9 cellular contexts compared by ENCODE assay signal in the genomic region with DNA sequence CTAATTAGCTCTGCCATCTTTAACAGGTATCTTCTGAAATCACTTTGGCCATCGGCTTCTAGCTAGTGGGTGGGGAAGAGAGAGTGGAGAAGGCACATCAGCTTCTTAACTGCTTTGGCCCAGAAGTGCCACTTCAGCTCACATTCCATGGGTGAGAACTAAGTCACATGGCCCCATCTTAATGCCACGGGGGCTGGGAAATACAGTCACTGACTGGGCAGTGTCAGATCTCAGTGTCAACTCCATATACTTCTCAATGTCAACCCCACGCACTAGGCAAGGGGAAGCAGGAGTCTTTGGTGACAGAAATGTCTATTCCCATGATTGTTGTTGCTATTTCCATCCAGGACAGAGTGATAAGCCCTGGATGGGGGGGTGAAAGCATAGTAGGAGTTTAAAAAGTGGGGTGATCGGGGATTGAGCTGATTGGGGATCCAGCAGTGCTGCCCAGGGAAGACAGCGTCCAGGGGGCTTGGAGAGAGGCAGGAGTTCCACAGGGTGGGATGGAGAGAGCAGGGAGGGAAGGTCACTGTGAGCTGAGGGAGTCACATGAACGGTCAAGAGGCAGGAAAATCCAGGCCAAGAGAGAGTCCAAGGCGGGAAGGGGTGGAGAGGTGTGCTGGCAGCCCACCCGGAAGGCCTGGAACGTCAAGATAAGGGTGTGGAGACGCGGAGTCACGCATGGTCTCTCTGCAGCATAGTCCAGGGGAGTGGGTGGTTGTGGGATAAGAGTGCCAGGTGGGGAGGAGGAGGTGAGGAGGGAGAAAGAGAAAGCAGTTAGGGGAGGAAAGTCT. TPM values are rescaled to one million over a fixed set of nuclear protein-coding genes. Genes with fewer than 3 reads are reported as not detected.
DNase-seq lines count a peak whose midpoint lies in the region; ATAC-seq and TF ChIP-seq lines count a peak whose summit lies in the region.
"Had no signal": no experiment of that assay in that cellular context is flagged by ENCODE, and none has a peak within 500 bp of the region (broad histone marks: within the 10 kb centered on the region; RNA-seq: fewer than 3 reads in every experiment).

No MANE protein-coding gene starts in this region.

- no peak for DNase-seq in DND-41
- DNase-seq in activated naive CD8-positive, alpha-beta T cell treated with anti-CD3 and anti-CD28 coated beads, Interleukin-2, amount 10 ng/mL, durations not matched to agents 7 days and 5 days, result peak; percentile 19
- no peak for DNase-seq in left ventricle myocardium superior
- no peak for DNase-seq in gastrocnemius medialis
- DNase-seq in NOMO-1 treated with dmso at 0.1 percent for 144 hours (lab: John Stamatoyannopoulos, UW; ENCODE audit: unreplicated experiment), result no peak
- DNase-seq in D341Med (ENCODE audit: low spot score), result no peak
- DNase-seq in NCI-H1436 (lab: John Stamatoyannopoulos, UW), result no peak
- DNase-seq: NCI-H524 had no signal

- H3K27me3 Mint-ChIP-seq in activated naive CD8-positive, alpha-beta T cell treated with anti-CD3 and anti-CD28 coated beads, Interleukin-2, amount 10 ng/mL, durations not matched to agents 7 days and 5 days, result peaks cover 2% of the 10 kb centered on the region

- no peak for TF ChIP-seq POLR2A in gastrocnemius medialis (IDR thresholded peaks at IDR 0.05)

- ATAC-seq in DND-41 (ENCODE audit: insufficient read depth, low read depth) (no peak), left ventricle myocardium superior (peak; percentile 30), gastrocnemius medialis (peak; percentile 6 to 34), HG03521 (IDR thresholded peaks at IDR 0.05; ENCODE audit: unreplicated experiment) (no peak)
- ATAC-seq in activated naive CD8-positive, alpha-beta T cell treated with anti-CD3 and anti-CD28 coated beads, Interleukin-2, amount 10 ng/mL, durations not matched to agents 7 days and 5 days (ENCODE audit: low read depth), result no peak

- intact Hi-C loops in left ventricle myocardium superior (cut with micrococcal nuclease) (no loop called here), gastrocnemius medialis (cut with DNase I; ENCODE audit: low total_unique reads) (no loop called here)

- no peaks in the 10 kb centered on the region for H3K79me2 ChIP-seq in DND-41 (ENCODE audit: insufficient read depth, low read length)

- no peaks in the 10 kb centered on the region for H3K36me3 Mint-ChIP-seq in activated naive CD8-positive, alpha-beta T cell treated with anti-CD3 and anti-CD28 coated beads, Interleukin-2, amount 10 ng/mL, durations not matched to agents 7 days and 5 days

- H3K27ac Mint-ChIP-seq in activated naive CD8-positive, alpha-beta T cell treated with anti-CD3 and anti-CD28 coated beads, Interleukin-2, amount 10 ng/mL, durations not matched to agents 7 days and 5 days, result peak overlapping the region; percentile 49

- H3K4me1 ChIP-seq in DND-41 (ENCODE audit: insufficient read depth, low read length), result peaks cover 92% of the 10 kb centered on the region
- peaks cover 43 to 47% of the 10 kb centered on the region in 2 donors for H3K4me1 ChIP-seq in gastrocnemius medialis

- no peaks in the 10 kb centered on the region for H4K20me1 ChIP-seq in DND-41 (ENCODE audit: insufficient read depth, low read length)

- peaks cover 84% of the 10 kb centered on the region for H3K4me1 Mint-ChIP-seq in activated naive CD8-positive, alpha-beta T cell treated with anti-CD3 and anti-CD28 coated beads, Interleukin-2, amount 10 ng/mL, durations not matched to agents 7 days and 5 days

- H3K27ac ChIP-seq in DND-41 (ENCODE audit: low read length), result peak overlapping the region; percentile 81
- H3K27ac ChIP-seq in gastrocnemius medialis, result peak overlapping the region; percentile 49 to 80 (median 69)

- peak overlapping the region; percentile 4; the same call in 1 of the 2 replicates for H3K9ac ChIP-seq in DND-41 (ENCODE audit: low read depth, low read length)

- H3K4me3 ChIP-seq in DND-41 (ENCODE audit: low read depth in 1 of 2, low read length in 2 of 2) (no peak overlapping the region), gastrocnemius medialis (no peak overlapping the region)

- H3K4me3 Mint-ChIP-seq in activated naive CD8-positive, alpha-beta T cell treated with anti-CD3 and anti-CD28 coated beads, Interleukin-2, amount 10 ng/mL, durations not matched to agents 7 days and 5 days, result peak overlapping the region; percentile 7

- TF ChIP-seq CTCF in DND-41 (IDR thresholded peaks at IDR 0.05; ENCODE audit: borderline replicate concordance, extremely low read depth, low read length, poor library complexity, severe bottlenecking) (no peak), gastrocnemius medialis (IDR thresholded peaks at IDR 0.05 in 4 of 5, conservative IDR thresholded peaks at IDR 0.05 in 1 of 5) (no peak)

- H2AFZ ChIP-seq in DND-41 (ENCODE audit: low read depth, low read length), result no peak overlapping the region

- no peaks in the 10 kb centered on the region for H3K27me3 ChIP-seq in DND-41 (ENCODE audit: insufficient read depth, low read length, poor library complexity)
- no peaks in the 10 kb centered on the region for H3K27me3 ChIP-seq in gastrocnemius medialis

- in situ Hi-C loops in gastrocnemius medialis (cut with MboI; ENCODE audit: low sequenced_read_pairs in 4 of 4), result loop anchor here in 2 of 4 donors (10.0 to 25.0 kb wide), 2 partner anchors 91 to 99 kb away; a partner anchor contains a TSS

- H3K9me3 Mint-ChIP-seq in activated naive CD8-positive, alpha-beta T cell treated with anti-CD3 and anti-CD28 coated beads, Interleukin-2, amount 10 ng/mL, durations not matched to agents 7 days and 5 days, result no peaks in the 10 kb centered on the region

- no peaks in the 10 kb centered on the region for H3K9me3 ChIP-seq in DND-41 (ENCODE audit: insufficient read depth, low read length, severe bottlenecking)
- H3K9me3 ChIP-seq in gastrocnemius medialis, result no peaks in the 10 kb centered on the region

- POLR2A ChIA-PET in activated naive CD8-positive, alpha-beta T cell treated with anti-CD3 and anti-CD28 coated beads, Interleukin-2, amount 10 ng/mL, durations not matched to agents 7 days and 5 days (lab: Charles Lee), result interaction anchor here (0.7 to 28.0 kb wide), 5 partner anchors 19 to 118 kb away, joined by 3 to 579 read pairs (median 7); a partner anchor contains a TSS

- H3K4me2 ChIP-seq in DND-41 (ENCODE audit: insufficient read depth, low read length), result no peak overlapping the region

- H3K36me3 ChIP-seq in DND-41 (ENCODE audit: insufficient read depth, low read length) (no peaks in the 10 kb centered on the region), gastrocnemius medialis (no peaks in the 10 kb centered on the region)

RNA-seq across cellular contexts. Expression of a gene that starts 29.2 kb away (rescaled TPM):
- 100 to 1,000 TPM; 231 to 238 TPM for total RNA-seq in activated naive CD8-positive, alpha-beta T cell treated with anti-CD3 and anti-CD28 coated beads, Interleukin-2, amount 10 ng/mL, durations not matched to agents 7 days and 5 days
- total RNA-seq in left ventricle myocardium superior (0.22 TPM), gastrocnemius medialis (under 1 TPM in 1 of 4 donors, not detected in 3; 0.11 TPM)

RNA-seq across cellular contexts. Expression of a gene that starts 34.7 kb away (rescaled TPM):
- total RNA-seq in activated naive CD8-positive, alpha-beta T cell treated with anti-CD3 and anti-CD28 coated beads, Interleukin-2, amount 10 ng/mL, durations not matched to agents 7 days and 5 days, result 1 to 10 TPM; 9.0 to 9.7 TPM
- total RNA-seq in left ventricle myocardium superior, result not detected
- under 1 TPM in 1 of 4 donors, not detected in 3; 0.18 TPM for total RNA-seq in gastrocnemius medialis

Comparison
In these comparisons a context has a peak if more than half of its experiments do, and no peak if none do; other contexts are left out.
1. ATAC-seq: peak in left ventricle myocardium superior (single experiment) and gastrocnemius medialis (2 of 2); none in DND-41 (single experiment), activated naive CD8-positive, alpha-beta T cell treated with anti-CD3 and anti-CD28 coated beads, Interleukin-2, amount 10 ng/mL, durations not matched to agents 7 days and 5 days (single experiment) and HG03521 (single experiment).
2. RNA of a gene that starts 29.2 kb away (total RNA-seq): 231 to 238 TPM in activated naive CD8-positive, alpha-beta T cell treated with anti-CD3 and anti-CD28 coated beads, Interleukin-2, amount 10 ng/mL, durations not matched to agents 7 days and 5 days; 0.22 TPM in left ventricle myocardium superior (single experiment) and 0.11 TPM in gastrocnemius medialis; every median in the first group is over 100 times any median in the second.